8 cellular contexts compared by ENCODE assay signal in the genomic region with DNA sequence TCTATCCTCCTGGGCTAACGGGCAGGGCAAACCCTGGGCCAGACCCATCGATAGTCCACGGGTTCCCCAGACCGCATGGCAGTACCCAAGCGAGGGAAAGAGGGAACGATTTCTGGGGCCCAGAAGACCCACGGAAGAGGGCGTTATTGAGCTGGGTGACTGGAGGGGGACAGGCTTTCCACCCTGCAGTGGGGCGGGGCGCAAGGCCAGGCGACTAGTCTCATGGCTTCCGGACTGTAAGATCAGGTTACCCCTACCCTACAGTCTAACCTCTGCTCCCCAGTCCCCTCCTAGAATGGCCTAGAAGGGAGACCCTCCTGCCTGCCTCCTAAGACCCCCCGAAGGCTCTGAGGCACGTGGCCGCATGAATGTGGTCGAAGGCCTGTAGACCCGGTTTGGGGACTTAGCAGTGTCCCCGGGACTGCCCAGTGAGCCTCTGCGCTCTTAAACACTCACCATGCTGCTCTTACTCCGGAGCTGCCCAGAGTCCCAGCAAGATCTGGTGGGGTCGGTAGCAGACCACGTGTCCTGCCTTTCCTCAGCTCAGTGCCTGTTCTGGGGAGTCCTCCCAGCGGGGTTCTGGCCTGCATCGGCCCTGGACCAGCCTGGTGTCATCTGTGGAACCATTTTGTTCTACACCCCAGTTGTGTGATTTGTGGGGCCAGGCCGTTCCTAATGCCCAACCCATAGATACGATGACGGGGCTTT. TPM values are rescaled to one million over a fixed set of nuclear protein-coding genes. Genes with fewer than 3 reads are reported as not detected.
DNase-seq lines count a peak whose midpoint lies in the region; ATAC-seq, FAIRE-seq and TF ChIP-seq lines count a peak whose summit lies in the region.

No MANE protein-coding gene starts in this region.

- DNase-seq in GM06990 (ENCODE audit: extremely low read depth, insufficient read length) = peak; percentile 80
- peak; percentile 48 for DNase-seq in HTR-8/SVneo (ENCODE audit: insufficient read length, low spot score)
- DNase-seq in RWPE1 (ENCODE audit: low spot score) = peak; percentile 15
- peak; percentile 78 for DNase-seq in left cardiac atrium
- peak; percentile 91 for DNase-seq in posterior vena cava (ENCODE audit: low spot score)

- no peaks in the 10 kb centered on the region for H3K27me3 Mint-ChIP-seq in activated naive CD8-positive, alpha-beta T cell

- peak overlapping the region; percentile 97 for H3K4me3 Mint-ChIP-seq in activated naive CD8-positive, alpha-beta T cell

- H3K27ac Mint-ChIP-seq in activated naive CD8-positive, alpha-beta T cell = peak overlapping the region; percentile 99

- peak overlapping the region; percentile 65 for H3K4me3 ChIP-seq in GM06990 (replicated peaks; ENCODE audit: low read depth, low read length)

- H3K27ac ChIP-seq in RWPE1 = peak overlapping the region; percentile 99

- POLR2A ChIA-PET in RWPE1 (lab: Yijun Ruan, JAX; ENCODE audit: low non-redundant PET) = interaction anchor here (0.5 to 1.2 kb wide), 6 partner anchors 24 to 640 kb away, joined by 3 to 11 read pairs (median 6); partner anchors contain the start of genes CTC1, MPDU1 and SLC25A35

- FAIRE-seq in HTR-8/SVneo (lab: Jason Lieb, UNC) = no peak

- ATAC-seq in left cardiac atrium (peak; percentile 1 to 10), HG03521 (IDR thresholded peaks at IDR 0.05; ENCODE audit: unreplicated experiment) (no peak), HG02571 (IDR thresholded peaks at IDR 0.05; ENCODE audit: unreplicated experiment) (no peak)

- intact Hi-C loops in left cardiac atrium (cut with DNase I) (loop anchor here (2.0 kb wide), 2 partner anchors 37 to 71 kb away; partner anchors contain the start of gene SLC25A35 (in 1 of the 2)), posterior vena cava (cut with DNase I) (loop anchor here (5.0 kb wide), 2 partner anchors 36 to 106 kb away; partner anchors contain the start of gene ALOXE3 (in 1 of the 2))

- CTCF ChIA-PET in RWPE1 (lab: Yijun Ruan, JAX) = interaction anchor here (0.5 to 1.0 kb wide), 3 partner anchors 36 to 524 kb away, joined by 3 to 5 read pairs (median 4); no protein-coding TSS in a partner anchor

- H3K36me3 ChIP-seq in GM06990 (ENCODE audit: control insufficient read depth, insufficient read depth, low read length) = peaks cover 13% of the 10 kb centered on the region

- peaks cover 4% of the 10 kb centered on the region for H3K36me3 Mint-ChIP-seq in activated naive CD8-positive, alpha-beta T cell

- TF ChIP-seq CTCF in GM06990 (IDR thresholded peaks at IDR 0.05; ENCODE audit: insufficient read depth, low read length, poor library complexity, severe bottlenecking) (peak; percentile 50), RWPE1 (conservative IDR thresholded peaks at IDR 0.05; ENCODE audit: low read depth) (no peak)

- H3K9me3 Mint-ChIP-seq in activated naive CD8-positive, alpha-beta T cell (ENCODE audit: low read depth) = no peaks in the 10 kb centered on the region

- no peaks in the 10 kb centered on the region for H3K27me3 ChIP-seq in GM06990 (replicated peaks; ENCODE audit: control insufficient read depth, insufficient read depth, low read length)

- H3K4me1 Mint-ChIP-seq in activated naive CD8-positive, alpha-beta T cell (ENCODE audit: low read depth) = peaks cover 57% of the 10 kb centered on the region

RNA-seq across cellular contexts. Expression of gene AURKB, which starts 13.1 kb away (rescaled TPM):
- total RNA-seq in left cardiac atrium (1 to 10 TPM; 1.4 to 1.5 TPM), posterior vena cava (under 1 TPM in 1 of 2 donors, not detected in 1; 0.69 TPM)

RNA-seq across cellular contexts. Expression of gene CTC1, which starts 24.3 kb away (rescaled TPM):
- total RNA-seq in left cardiac atrium = 10 to 100 TPM; 16.0 to 16.6 TPM
- total RNA-seq in posterior vena cava = 10 to 100 TPM; 23.2 to 29.8 TPM

RNA-seq across cellular contexts. Expression of gene PFAS, which starts 25.6 kb away (rescaled TPM):
- total RNA-seq in left cardiac atrium = 10 to 100 TPM; 13.5 to 24.1 TPM
- total RNA-seq in posterior vena cava = 10 to 100 TPM; 20.3 to 23.9 TPM

RNA-seq across cellular contexts. Expression of gene BORCS6, which starts 33.5 kb away (rescaled TPM):
- total RNA-seq in left cardiac atrium = 1 to 10 TPM; 5.8 to 8.9 TPM
- total RNA-seq in posterior vena cava = 1 to 10 TPM; 4.5 to 5.6 TPM

RNA-seq across cellular contexts. Expression of gene TMEM107, which starts 47.3 kb away (rescaled TPM):
- total RNA-seq in left cardiac atrium = 1 to 10 TPM; 6.8 to 8.0 TPM
- 10 to 100 TPM; 12.9 to 16.4 TPM for total RNA-seq in posterior vena cava

Comparison
In these comparisons a context has a peak if more than half of its experiments do, and no peak if none do; other contexts are left out.
1. DNase-seq: peak in every context shown above with its lines; median percentile 91 in posterior vena cava; 80 in GM06990; 78 in left cardiac atrium; 48 in HTR-8/SVneo; 15 in RWPE1.
2. ATAC-seq: peak in left cardiac atrium (2 of 2); none in HG03521 (single experiment) and HG02571 (single experiment).